ENCODE assay signal across 13 cellular contexts in the genomic region with DNA sequence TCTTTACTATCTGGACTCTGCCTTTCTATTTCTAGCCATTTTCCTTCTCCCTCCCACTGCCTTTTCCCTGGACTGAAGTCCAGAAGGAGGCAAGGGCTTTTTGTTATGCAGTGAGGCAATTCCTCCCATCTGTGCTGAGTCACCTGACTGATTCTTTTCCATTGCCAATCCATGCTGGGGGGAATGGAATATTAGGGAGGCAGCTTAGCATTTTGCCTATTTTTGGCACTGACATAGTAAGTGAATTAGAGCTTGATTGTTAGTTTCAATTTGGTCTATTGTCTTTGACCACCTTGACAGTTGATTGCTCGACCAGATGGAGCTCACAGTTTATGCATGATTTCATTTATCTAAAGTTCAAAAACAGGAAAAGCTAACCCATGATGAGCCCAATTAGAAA.
"Had no signal": no experiment of that assay in that cellular context is flagged by ENCODE, and none has a peak within 500 bp of the region (broad histone marks: within the 10 kb centered on the region; RNA-seq: fewer than 3 reads in every experiment).

No MANE protein-coding gene starts in this region.

- H3K4me1 ChIP-seq: gastroesophageal sphincter had no signal

- H3K4me3 Mint-ChIP-seq: activated CD4-positive, alpha-beta T cell treated with anti-CD3 and anti-CD28 coated beads, Interleukin-2, amount 10 ng/mL, durations not matched to agents 24 days and 14 days; activated naive CD4-positive, alpha-beta T cell treated with anti-CD3 and anti-CD28 coated beads for 36 hours; effector memory CD8-positive, alpha-beta T cell; immature natural killer cell; nephron; type B pancreatic cell had no signal

- H3K4me1 Mint-ChIP-seq: activated CD4-positive, alpha-beta T cell treated with anti-CD3 and anti-CD28 coated beads, Interleukin-2, amount 10 ng/mL, durations not matched to agents 24 days and 14 days; immature natural killer cell; nephron had no signal

- DNase-seq: activated CD4-positive, alpha-beta T cell treated with anti-CD3 and anti-CD28 coated beads, Interleukin-2, amount 10 ng/mL, durations not matched to agents 24 days and 14 days; activated naive CD4-positive, alpha-beta T cell treated with anti-CD3 and anti-CD28 coated beads for 36 hours; effector memory CD8-positive, alpha-beta T cell; hypothalamus; immature natural killer cell; mammary epithelial cell; stimulated activated CD4-positive, alpha-beta T cell treated with anti-CD3 and anti-CD28 coated beads, Interleukin-12 subunit alpha, Interleukin-12 subunit beta, amount 100 ng/mL, for 4 hours; stimulated activated naive CD4-positive, alpha-beta T cell had no signal

- ATAC-seq: effector memory CD8-positive, alpha-beta T cell; gastroesophageal sphincter had no signal

- H3K9me3 ChIP-seq: gastroesophageal sphincter had no signal

- H3K27me3 Mint-ChIP-seq: activated CD4-positive, alpha-beta T cell treated with anti-CD3 and anti-CD28 coated beads, Interleukin-2, amount 10 ng/mL, durations not matched to agents 24 days and 14 days; effector memory CD8-positive, alpha-beta T cell; type B pancreatic cell had no signal

- H3K9me3 Mint-ChIP-seq: activated CD4-positive, alpha-beta T cell treated with anti-CD3 and anti-CD28 coated beads, Interleukin-2, amount 10 ng/mL, durations not matched to agents 24 days and 14 days; nephron had no signal

- H3K27me3 ChIP-seq: cardiac muscle cell, gastroesophageal sphincter had no signal

- H3K27ac ChIP-seq: cardiac muscle cell, epithelial cell of prostate, gastroesophageal sphincter had no signal

- H3K36me3 ChIP-seq: cardiac muscle cell, gastroesophageal sphincter had no signal

- H3K36me3 Mint-ChIP-seq: type B pancreatic cell had no signal

- H3K27ac Mint-ChIP-seq: activated CD4-positive, alpha-beta T cell treated with anti-CD3 and anti-CD28 coated beads, Interleukin-2, amount 10 ng/mL, durations not matched to agents 24 days and 14 days; activated naive CD4-positive, alpha-beta T cell treated with anti-CD3 and anti-CD28 coated beads for 36 hours; effector memory CD8-positive, alpha-beta T cell; immature natural killer cell; nephron; type B pancreatic cell had no signal

- H3K4me3 ChIP-seq: cardiac muscle cell, gastroesophageal sphincter had no signal
